Comparison of ENCODE assay signal across 15 cellular contexts in genomic region chr16:69860233-69861231, GRCh38.
A peak's percentile ranks its signal among the peaks of the same experiment; 100 is the strongest.
DNase-seq lines count a peak whose midpoint lies in the region; ATAC-seq and TF ChIP-seq lines count a peak whose summit lies in the region.
"Had no signal": no experiment of that assay in that cellular context is flagged by ENCODE, and none has a peak within 500 bp of the region (broad histone marks: within the 10 kb centered on the region; RNA-seq: fewer than 3 reads in every experiment).

No MANE protein-coding gene starts in this region.

- H3K4me1 Mint-ChIP-seq in stimulated activated effector memory CD8-positive, alpha-beta T cell treated with anti-CD3 and anti-CD28 coated beads, Interleukin-12 subunit alpha, Interleukin-12 subunit beta, amount 100 ng/mL, for 72 hours, result no peaks in the 10 kb centered on the region
- H3K4me1 Mint-ChIP-seq in activated CD8-positive, alpha-beta T cell treated with anti-CD3 and anti-CD28 coated beads, Interleukin-2, amount 10 ng/mL, durations not matched to agents 7 days and 5 days (ENCODE audit: low read depth), result peaks cover 13% of the 10 kb centered on the region

- peak; percentile 33 for DNase-seq in G401 (ENCODE audit: low spot score)
- no peak for DNase-seq in ascending aorta (ENCODE audit: low spot score in 2 of 2)
- DNase-seq in lower lobe of right lung, result no peak
- no peak for DNase-seq in stimulated activated effector memory CD8-positive, alpha-beta T cell treated with anti-CD3 and anti-CD28 coated beads, Interleukin-12 subunit alpha, Interleukin-12 subunit beta, amount 100 ng/mL, for 72 hours (ENCODE audit: low spot score in 2 of 2)
- no peak for DNase-seq in activated CD8-positive, alpha-beta T cell treated with anti-CD3 and anti-CD28 coated beads, Interleukin-2, amount 10 ng/mL, durations not matched to agents 7 days and 5 days
- DNase-seq in NCI-H510A (lab: John Stamatoyannopoulos, UW), result no peak
- DNase-seq: activated CD4-positive, CD25-positive, alpha-beta regulatory T cell treated with anti-CD3 and anti-CD28 coated beads, Interleukin-2, amount 50 U/mL, for 72 hours; activated T-cell treated with anti-CD3 and anti-CD28 coated beads, Interleukin-2, amount 50 U/mL, for 1 hour; BE2C; effector memory CD8-positive, alpha-beta T cell; NCI-H345 had no signal

- H3K4me3 ChIP-seq in ascending aorta, result peak overlapping the region; percentile 23 to 29
- H3K4me3 ChIP-seq in lower lobe of right lung, result no peak overlapping the region

- CTCF ChIA-PET in activated CD8-positive, alpha-beta T cell treated with anti-CD3 and anti-CD28 coated beads, Interleukin-2, amount 10 ng/mL, durations not matched to agents 7 days and 5 days (lab: Charles Lee), result no interaction called here

- no peak for TF ChIP-seq CTCF in ascending aorta (IDR thresholded peaks at IDR 0.05)
- TF ChIP-seq CTCF in lower lobe of right lung (IDR thresholded peaks at IDR 0.05), result no peak

- H3K4me1 ChIP-seq in ascending aorta (peaks cover 13 to 30% of the 10 kb centered on the region in 2 donors), lower lobe of right lung (peaks cover 26% of the 10 kb centered on the region)
- H3K4me1 ChIP-seq: BE2C had no signal

- ATAC-seq in lower lobe of right lung (peak; percentile 44 to 65), GM21528 (IDR thresholded peaks at IDR 0.05; ENCODE audit: low FRiP score, unreplicated experiment) (no peak), HG03097 (IDR thresholded peaks at IDR 0.05; ENCODE audit: low FRiP score, unreplicated experiment) (no peak)
- no peak for ATAC-seq in stimulated activated effector memory CD8-positive, alpha-beta T cell treated with anti-CD3 and anti-CD28 coated beads, Interleukin-12 subunit alpha, Interleukin-12 subunit beta, amount 100 ng/mL, for 72 hours
- no peak for ATAC-seq in activated CD8-positive, alpha-beta T cell treated with anti-CD3 and anti-CD28 coated beads, Interleukin-2, amount 10 ng/mL, durations not matched to agents 7 days and 5 days
- ATAC-seq: effector memory CD8-positive, alpha-beta T cell had no signal

- H3K27me3 ChIP-seq in ascending aorta, result no peaks in the 10 kb centered on the region
- H3K27me3 ChIP-seq in lower lobe of right lung (ENCODE audit: low read depth), result no peaks in the 10 kb centered on the region
- H3K27me3 ChIP-seq: BE2C, neutrophil had no signal

- no peaks in the 10 kb centered on the region for H3K27me3 Mint-ChIP-seq in activated CD8-positive, alpha-beta T cell treated with anti-CD3 and anti-CD28 coated beads, Interleukin-2, amount 10 ng/mL, durations not matched to agents 7 days and 5 days (ENCODE audit: low read depth)
- H3K27me3 Mint-ChIP-seq: effector memory CD8-positive, alpha-beta T cell had no signal

- POLR2A ChIA-PET in activated CD8-positive, alpha-beta T cell treated with anti-CD3 and anti-CD28 coated beads, Interleukin-2, amount 10 ng/mL, durations not matched to agents 7 days and 5 days (lab: Charles Lee), result interaction anchor here (0.6 kb wide), 1 partner anchor 18 kb away, joined by 4 read pairs; no protein-coding TSS in a partner anchor

- H3K27ac Mint-ChIP-seq in stimulated activated effector memory CD8-positive, alpha-beta T cell treated with anti-CD3 and anti-CD28 coated beads, Interleukin-12 subunit alpha, Interleukin-12 subunit beta, amount 100 ng/mL, for 72 hours, result peak overlapping the region; percentile 43
- H3K27ac Mint-ChIP-seq in activated CD8-positive, alpha-beta T cell treated with anti-CD3 and anti-CD28 coated beads, Interleukin-2, amount 10 ng/mL, durations not matched to agents 7 days and 5 days, result no peak overlapping the region

- no peak overlapping the region for H3K4me3 Mint-ChIP-seq in stimulated activated effector memory CD8-positive, alpha-beta T cell treated with anti-CD3 and anti-CD28 coated beads, Interleukin-12 subunit alpha, Interleukin-12 subunit beta, amount 100 ng/mL, for 72 hours
- no peak overlapping the region for H3K4me3 Mint-ChIP-seq in activated CD8-positive, alpha-beta T cell treated with anti-CD3 and anti-CD28 coated beads, Interleukin-2, amount 10 ng/mL, durations not matched to agents 7 days and 5 days
- H3K4me3 Mint-ChIP-seq: effector memory CD8-positive, alpha-beta T cell had no signal

- intact Hi-C loops in ascending aorta (cut with DNase I) (loop anchor here (1.0 to 5.0 kb wide), 4 partner anchors 11 to 64 kb away; no protein-coding TSS in a partner anchor), lower lobe of right lung (cut with DNase I) (no loop called here)

- H3K9me3 Mint-ChIP-seq in stimulated activated effector memory CD8-positive, alpha-beta T cell treated with anti-CD3 and anti-CD28 coated beads, Interleukin-12 subunit alpha, Interleukin-12 subunit beta, amount 100 ng/mL, for 72 hours, result no peaks in the 10 kb centered on the region
- H3K9me3 Mint-ChIP-seq in activated CD8-positive, alpha-beta T cell treated with anti-CD3 and anti-CD28 coated beads, Interleukin-2, amount 10 ng/mL, durations not matched to agents 7 days and 5 days (ENCODE audit: insufficient read depth), result no peaks in the 10 kb centered on the region
- H3K9me3 Mint-ChIP-seq: effector memory CD8-positive, alpha-beta T cell had no signal

- in situ Hi-C loops in G401 (cut with HindIII; ENCODE audit: low sequenced_read_pairs), result no loop called here

- H3K27ac ChIP-seq in ascending aorta (peak overlapping the region; percentile 86 to 94), lower lobe of right lung (peak overlapping the region; percentile 70)
- H3K27ac ChIP-seq: HL-60, neutrophil had no signal

- H3K9me3 ChIP-seq in ascending aorta, result no peaks in the 10 kb centered on the region
- no peaks in the 10 kb centered on the region for H3K9me3 ChIP-seq in lower lobe of right lung
- H3K9me3 ChIP-seq: BE2C, neutrophil had no signal

- H3K36me3 ChIP-seq in ascending aorta (no peaks in the 10 kb centered on the region), lower lobe of right lung (peaks cover 6% of the 10 kb centered on the region)
- H3K36me3 ChIP-seq: BE2C had no signal

- H3K36me3 Mint-ChIP-seq in stimulated activated effector memory CD8-positive, alpha-beta T cell treated with anti-CD3 and anti-CD28 coated beads, Interleukin-12 subunit alpha, Interleukin-12 subunit beta, amount 100 ng/mL, for 72 hours, result peaks cover 16% of the 10 kb centered on the region
- peaks cover 8% of the 10 kb centered on the region for H3K36me3 Mint-ChIP-seq in activated CD8-positive, alpha-beta T cell treated with anti-CD3 and anti-CD28 coated beads, Interleukin-2, amount 10 ng/mL, durations not matched to agents 7 days and 5 days (ENCODE audit: low read depth)

Comparison
In these comparisons a context has a peak if more than half of its experiments do, and no peak if none do; other contexts are left out.
1. ATAC-seq: peak in lower lobe of right lung (2 of 2); none in stimulated activated effector memory CD8-positive, alpha-beta T cell treated with anti-CD3 and anti-CD28 coated beads, Interleukin-12 subunit alpha, Interleukin-12 subunit beta, amount 100 ng/mL, for 72 hours (single experiment), GM21528 (single experiment), activated CD8-positive, alpha-beta T cell treated with anti-CD3 and anti-CD28 coated beads, Interleukin-2, amount 10 ng/mL, durations not matched to agents 7 days and 5 days (single experiment) and HG03097 (single experiment).